Comparison of ENCODE assay signal across 19 cellular contexts in the genomic region with DNA sequence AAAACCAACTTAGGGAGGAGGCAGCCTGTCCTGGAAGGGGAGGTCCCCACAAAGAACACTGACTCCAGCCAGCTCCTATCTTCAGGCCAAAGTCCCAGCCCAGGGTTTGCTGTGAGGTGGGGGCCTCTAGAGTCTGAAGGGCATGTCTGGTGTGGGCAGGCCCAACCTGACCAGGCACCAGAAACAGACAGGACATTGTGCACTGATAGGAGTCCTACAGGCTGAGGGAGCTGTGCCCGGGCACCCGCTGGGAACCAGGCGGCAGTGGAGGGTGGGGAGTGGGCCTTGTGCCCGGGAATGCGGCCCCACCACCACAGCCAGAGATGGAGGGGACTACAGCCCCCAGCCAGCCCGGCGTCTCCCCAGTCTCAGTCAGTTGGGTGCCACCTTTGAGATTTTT.
A peak's percentile ranks its signal among the peaks of the same experiment; 100 is the strongest.
DNase-seq lines count a peak whose midpoint lies in the region; ATAC-seq and TF ChIP-seq lines count a peak whose summit lies in the region.
"Had no signal": no experiment of that assay in that cellular context is flagged by ENCODE, and none has a peak within 500 bp of the region (broad histone marks: within the 10 kb centered on the region; RNA-seq: fewer than 3 reads in every experiment).

No MANE protein-coding gene starts in this region.

- no peaks in the 10 kb centered on the region for H3K4me1 Mint-ChIP-seq in activated CD4-positive, alpha-beta T cell treated with anti-CD3 and anti-CD28 coated beads, Interleukin-2, amount 10 ng/mL, durations not matched to agents 24 days and 14 days
- no peaks in the 10 kb centered on the region for H3K4me1 Mint-ChIP-seq in MCF 10A (ENCODE audit: insufficient read depth, unreplicated experiment)
- H3K4me1 Mint-ChIP-seq: IgD-negative memory B cell had no signal

- intact Hi-C loops in activated CD4-positive, alpha-beta T cell treated with anti-CD3 and anti-CD28 coated beads, Interleukin-2, amount 10 ng/mL, durations not matched to agents 24 days and 14 days (cut with micrococcal nuclease): no loop called here
- intact Hi-C loops in stomach (cut with DNase I; ENCODE audit: low total_unique reads) (no loop called here), MCF 10A (cut with micrococcal nuclease) (no loop called here)

- peak; percentile 39 for DNase-seq in activated CD4-positive, alpha-beta T cell treated with anti-CD3 and anti-CD28 coated beads, Interleukin-2, amount 10 ng/mL, durations not matched to agents 24 days and 14 days
- DNase-seq in activated CD4-positive, alpha-beta T cell treated with anti-CD3 and anti-CD28 coated beads for 4 hours: no peak
- DNase-seq in RWPE2 (ENCODE audit: low spot score) (peak; percentile 11), left lobe of liver (ENCODE audit: low spot score) (peak; percentile 28), stomach (peak; percentile 20), DMS153 (lab: John Stamatoyannopoulos, UW) (no peak), MCF 10A (ENCODE audit: unreplicated experiment) (no peak), NCI-H446 (lab: John Stamatoyannopoulos, UW) (no peak)
- DNase-seq: 8988T; activated CD4-positive, alpha-beta T cell treated with anti-CD3 and anti-CD28 coated beads, Interleukin-2, amount 50 U/mL, for 48 hours; GF-D8; NCI-H187 treated with DMSO at 0.1 percent for 48 hours; occipital lobe; right cardiac atrium; stimulated activated CD4-positive, alpha-beta T cell treated with anti-CD3 and anti-CD28 coated beads, Interleukin-1b, Interleukin-23, amount 100 ng/mL, for 48 hours had no signal

- no peak overlapping the region for H3K27ac Mint-ChIP-seq in activated CD4-positive, alpha-beta T cell treated with anti-CD3 and anti-CD28 coated beads, Interleukin-2, amount 10 ng/mL, durations not matched to agents 24 days and 14 days
- no peak overlapping the region for H3K27ac Mint-ChIP-seq in MCF 10A (ENCODE audit: low read depth, unreplicated experiment)
- H3K27ac Mint-ChIP-seq: activated T-helper 1 cell treated with anti-CD3 and anti-CD28 coated beads, Interleukin-12 subunit alpha, Interleukin-12 subunit beta, Interleukin-2, Interleukin-4 antibody, amounts not matched to agents 30 ng/mL and 10 ng/mL and 1 ng/mL, durations not matched to agents 14 hours and 24 hours and 36 hours had no signal

- H3K4me1 ChIP-seq in RWPE2 (ENCODE audit: insufficient read depth, poor library complexity, severe bottlenecking): no peaks in the 10 kb centered on the region
- no peaks in the 10 kb centered on the region for H3K4me1 ChIP-seq in stomach
- H3K4me1 ChIP-seq: BLaER1 treated with 17β-estradiol and CSF1 and Interleukin-3, amounts not matched to agents 10 nM and 100 nM; breast epithelium had no signal

- H3K36me3 ChIP-seq in RWPE2 (ENCODE audit: low read depth) (no peaks in the 10 kb centered on the region), stomach (no peaks in the 10 kb centered on the region)
- H3K36me3 ChIP-seq: BLaER1 treated with 17β-estradiol and CSF1 and Interleukin-3, amounts not matched to agents 10 nM and 100 nM; breast epithelium had no signal

- no peak overlapping the region for H3K4me3 Mint-ChIP-seq in activated CD4-positive, alpha-beta T cell treated with anti-CD3 and anti-CD28 coated beads, Interleukin-2, amount 10 ng/mL, durations not matched to agents 24 days and 14 days
- H3K4me3 Mint-ChIP-seq in MCF 10A (ENCODE audit: unreplicated experiment): no peak overlapping the region
- H3K4me3 Mint-ChIP-seq: activated T-helper 1 cell treated with anti-CD3 and anti-CD28 coated beads, Interleukin-12 subunit alpha, Interleukin-12 subunit beta, Interleukin-2, Interleukin-4 antibody, amounts not matched to agents 30 ng/mL and 10 ng/mL and 1 ng/mL, durations not matched to agents 14 hours and 24 hours and 36 hours; IgD-negative memory B cell had no signal

- H3K9me3 Mint-ChIP-seq in activated CD4-positive, alpha-beta T cell treated with anti-CD3 and anti-CD28 coated beads, Interleukin-2, amount 10 ng/mL, durations not matched to agents 24 days and 14 days: peaks cover 15% of the 10 kb centered on the region
- peaks cover 18% of the 10 kb centered on the region for H3K9me3 Mint-ChIP-seq in MCF 10A (ENCODE audit: unreplicated experiment)

- H3K27me3 ChIP-seq in RWPE2 (ENCODE audit: insufficient read depth, poor library complexity, severe bottlenecking) (no peaks in the 10 kb centered on the region), stomach (no peaks in the 10 kb centered on the region)
- H3K27me3 ChIP-seq: BLaER1 treated with 17β-estradiol and CSF1 and Interleukin-3, amounts not matched to agents 10 nM and 100 nM; breast epithelium had no signal

- BruUV-seq in MCF 10A (replicated peaks; lab: Mats Ljungman, UMichigan): no TSS peak

- H3K27ac ChIP-seq in RWPE2 (ENCODE audit: poor library complexity, severe bottlenecking) (no peak overlapping the region), stomach (no peak overlapping the region)
- H3K27ac ChIP-seq: BLaER1 treated with 17β-estradiol and CSF1 and Interleukin-3, amounts not matched to agents 10 nM and 100 nM; breast epithelium had no signal

- CTCF ChIA-PET in MCF 10A (lab: Yijun Ruan, JAX): no interaction called here

- ATAC-seq in RWPE2 (ENCODE audit: low read depth) (no peak), left lobe of liver (no peak)
- ATAC-seq: right cardiac atrium had no signal

- TF ChIP-seq CTCF in RWPE2 (IDR thresholded peaks at IDR 0.05; ENCODE audit: poor library complexity, severe bottlenecking) (no peak), stomach (IDR thresholded peaks at IDR 0.05) (no peak), MCF 10A (IDR thresholded peaks at IDR 0.05; ENCODE audit: unreplicated experiment) (no peak)

- H3K27me3 Mint-ChIP-seq in activated CD4-positive, alpha-beta T cell treated with anti-CD3 and anti-CD28 coated beads, Interleukin-2, amount 10 ng/mL, durations not matched to agents 24 days and 14 days: peaks cover 5% of the 10 kb centered on the region
- peaks cover 22% of the 10 kb centered on the region for H3K27me3 Mint-ChIP-seq in MCF 10A (ENCODE audit: insufficient read depth, unreplicated experiment)

- H3K9me3 ChIP-seq in RWPE2 (ENCODE audit: severe bottlenecking) (peaks cover 2% of the 10 kb centered on the region), stomach (peaks cover 0 to 8% (median 3%) of the 10 kb centered on the region in 4 donors)

- POLR2A ChIA-PET in MCF 10A (lab: Yijun Ruan, JAX): interaction anchor here (0.7 kb wide), 1 partner anchor 455 kb away, joined by 4 read pairs; no protein-coding TSS in a partner anchor

- no peaks in the 10 kb centered on the region for H3K36me3 Mint-ChIP-seq in activated CD4-positive, alpha-beta T cell treated with anti-CD3 and anti-CD28 coated beads, Interleukin-2, amount 10 ng/mL, durations not matched to agents 24 days and 14 days (ENCODE audit: low read depth)
- H3K36me3 Mint-ChIP-seq in MCF 10A (ENCODE audit: insufficient read depth, unreplicated experiment): no peaks in the 10 kb centered on the region
- H3K36me3 Mint-ChIP-seq: IgD-negative memory B cell had no signal

- TF ChIP-seq POLR2A in stomach (IDR thresholded peaks at IDR 0.05): no peak

- WGBS in stomach, 5 donors: 46 to 80% (median 66%) methylated on average over 5 to 7 of the region's 7 CpGs

- no peak for TF ChIP-seq EP300 in stomach (IDR thresholded peaks at IDR 0.05)

- H3K4me3 ChIP-seq in RWPE2 (ENCODE audit: severe bottlenecking) (no peak overlapping the region), stomach (no peak overlapping the region)
- H3K4me3 ChIP-seq: BLaER1 treated with 17β-estradiol and CSF1 and Interleukin-3, amounts not matched to agents 10 nM and 100 nM; breast epithelium had no signal

Comparison
In these comparisons a context has a peak if more than half of its experiments do, and no peak if none do; other contexts are left out.
1. DNase-seq: peak in activated CD4-positive, alpha-beta T cell treated with anti-CD3 and anti-CD28 coated beads, Interleukin-2, amount 10 ng/mL, durations not matched to agents 24 days and 14 days (single experiment), RWPE2 (single experiment), left lobe of liver (single experiment) and stomach (single experiment); none in activated CD4-positive, alpha-beta T cell treated with anti-CD3 and anti-CD28 coated beads for 4 hours (0 of 2), DMS153 (single experiment), MCF 10A (single experiment) and NCI-H446 (0 of 2).